1 cellular context compared by ENCODE assay signal in the genomic region with DNA sequence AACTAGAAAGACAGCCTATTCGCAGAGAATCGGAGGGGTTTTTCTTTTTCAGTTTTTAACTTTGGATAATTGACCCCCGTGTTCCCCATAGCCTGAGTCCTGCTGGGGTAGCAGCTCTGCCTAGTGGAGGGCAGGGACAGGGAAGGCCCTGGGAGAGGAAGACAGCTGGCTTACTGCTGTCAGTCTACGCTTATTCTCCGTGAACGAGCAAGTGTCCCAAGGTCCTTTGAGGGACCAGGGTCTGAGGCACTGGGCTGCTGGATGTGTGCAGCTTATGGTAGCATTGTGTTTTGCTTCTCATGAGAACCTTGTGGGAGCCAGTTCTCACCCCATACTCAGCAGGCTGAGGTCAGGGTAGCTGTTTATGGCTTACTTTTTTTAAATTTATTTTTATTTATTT.
TF ChIP-seq lines count a peak whose summit lies in the region.

No MANE protein-coding gene starts in this region.

TF ChIP-seq in K562, 482 proteins besides CTCF, POLR2A, EP300 and RAD21 (continued from another document):
- TF ChIP-seq, protein P1, sequence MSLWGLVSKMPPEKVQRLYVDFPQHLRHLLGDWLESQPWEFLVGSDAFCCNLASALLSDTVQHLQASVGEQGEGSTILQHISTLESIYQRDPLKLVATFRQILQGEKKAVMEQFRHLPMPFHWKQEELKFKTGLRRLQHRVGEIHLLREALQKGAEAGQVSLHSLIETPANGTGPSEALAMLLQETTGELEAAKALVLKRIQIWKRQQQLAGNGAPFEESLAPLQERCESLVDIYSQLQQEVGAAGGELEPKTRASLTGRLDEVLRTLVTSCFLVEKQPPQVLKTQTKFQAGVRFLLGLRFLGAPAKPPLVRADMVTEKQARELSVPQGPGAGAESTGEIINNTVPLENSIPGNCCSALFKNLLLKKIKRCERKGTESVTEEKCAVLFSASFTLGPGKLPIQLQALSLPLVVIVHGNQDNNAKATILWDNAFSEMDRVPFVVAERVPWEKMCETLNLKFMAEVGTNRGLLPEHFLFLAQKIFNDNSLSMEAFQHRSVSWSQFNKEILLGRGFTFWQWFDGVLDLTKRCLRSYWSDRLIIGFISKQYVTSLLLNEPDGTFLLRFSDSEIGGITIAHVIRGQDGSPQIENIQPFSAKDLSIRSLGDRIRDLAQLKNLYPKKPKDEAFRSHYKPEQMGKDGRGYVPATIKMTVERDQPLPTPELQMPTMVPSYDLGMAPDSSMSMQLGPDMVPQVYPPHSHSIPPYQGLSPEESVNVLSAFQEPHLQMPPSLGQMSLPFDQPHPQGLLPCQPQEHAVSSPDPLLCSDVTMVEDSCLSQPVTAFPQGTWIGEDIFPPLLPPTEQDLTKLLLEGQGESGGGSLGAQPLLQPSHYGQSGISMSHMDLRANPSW (CRISPR knock-in tag; IDR thresholded peaks at IDR 0.05) = no peak
- TF ChIP-seq ZNF316 (IDR thresholded peaks at IDR 0.05) (no peak), ZNF444 (CRISPR knock-in tag; IDR thresholded peaks at IDR 0.05) (no peak), KDM1A (IDR thresholded peaks at IDR 0.05) (no peak), NCOR1 (IDR thresholded peaks at IDR 0.05) (no peak), ARID2 (IDR thresholded peaks at IDR 0.05) (no peak)
- TF ChIP-seq, protein P2, sequence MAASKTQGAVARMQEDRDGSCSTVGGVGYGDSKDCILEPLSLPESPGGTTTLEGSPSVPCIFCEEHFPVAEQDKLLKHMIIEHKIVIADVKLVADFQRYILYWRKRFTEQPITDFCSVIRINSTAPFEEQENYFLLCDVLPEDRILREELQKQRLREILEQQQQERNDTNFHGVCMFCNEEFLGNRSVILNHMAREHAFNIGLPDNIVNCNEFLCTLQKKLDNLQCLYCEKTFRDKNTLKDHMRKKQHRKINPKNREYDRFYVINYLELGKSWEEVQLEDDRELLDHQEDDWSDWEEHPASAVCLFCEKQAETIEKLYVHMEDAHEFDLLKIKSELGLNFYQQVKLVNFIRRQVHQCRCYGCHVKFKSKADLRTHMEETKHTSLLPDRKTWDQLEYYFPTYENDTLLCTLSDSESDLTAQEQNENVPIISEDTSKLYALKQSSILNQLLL (CRISPR knock-in tag; IDR thresholded peaks at IDR 0.05; ENCODE audit: borderline replicate concordance) = no peak
